In the genomic region with DNA sequence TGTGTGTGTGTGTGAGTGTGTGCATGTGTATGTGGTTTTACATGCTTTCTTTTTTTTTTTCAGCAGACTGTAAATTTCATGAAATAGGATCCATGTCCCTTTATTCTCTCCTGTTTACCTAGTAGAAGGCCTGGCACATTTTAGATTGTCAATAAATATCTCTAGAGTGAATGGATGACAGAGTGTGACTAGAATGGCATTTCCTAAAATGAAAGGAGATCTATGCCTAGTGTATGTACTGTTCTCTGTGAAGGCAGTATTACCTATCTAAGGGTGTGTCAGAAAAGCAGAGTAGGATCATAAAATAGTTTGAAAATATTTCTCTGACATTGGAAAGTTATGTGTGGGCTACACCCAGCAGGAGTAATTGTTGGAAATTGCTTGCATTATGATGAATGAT, we compare ENCODE assay signal across 18 cellular contexts.
A peak's percentile ranks its signal among the peaks of the same experiment; 100 is the strongest.
DNase-seq lines count a peak whose midpoint lies in the region; ATAC-seq and TF ChIP-seq lines count a peak whose summit lies in the region.
"Had no signal": no experiment of that assay in that cellular context is flagged by ENCODE, and none has a peak within 500 bp of the region (broad histone marks: within the 10 kb centered on the region; RNA-seq: fewer than 3 reads in every experiment).

No MANE protein-coding gene starts in this region.

- H4K20me1 ChIP-seq in PC-3 (ENCODE audit: low read length), result no peaks in the 10 kb centered on the region
- H4K20me1 ChIP-seq: BLaER1 had no signal

- H3K9me3 ChIP-seq in PC-3 (ENCODE audit: low read length), result no peaks in the 10 kb centered on the region
- H3K9me3 ChIP-seq: BLaER1, MG63 had no signal

- POLR2A ChIA-PET in PC-3 (lab: Charles Lee; ENCODE audit: unreplicated experiment), result no interaction called here

- H2AFZ ChIP-seq in PC-3 (ENCODE audit: low read length), result peak overlapping the region; percentile 7; the same call in 1 of the 2 replicates

- H3K4me1 Mint-ChIP-seq in progenitor cell of endocrine pancreas (ENCODE audit: low read depth), result peaks cover 5% of the 10 kb centered on the region

- peak overlapping the region; percentile 41 for H3K4me3 Mint-ChIP-seq in progenitor cell of endocrine pancreas (ENCODE audit: low read depth)
- H3K4me3 Mint-ChIP-seq: activated naive CD8-positive, alpha-beta T cell had no signal

- peaks cover 57% of the 10 kb centered on the region for H3K79me2 ChIP-seq in PC-3 (ENCODE audit: low read length)

- H3F3A ChIP-seq in PC-3 (ENCODE audit: low read length, unreplicated experiment), result no peaks in the 10 kb centered on the region

- H3K4me2 ChIP-seq in PC-3 (ENCODE audit: low read length), result peak overlapping the region; percentile 89
- H3K4me2 ChIP-seq: BLaER1 had no signal

- peaks cover 4% of the 10 kb centered on the region for H3K36me3 Mint-ChIP-seq in progenitor cell of endocrine pancreas (ENCODE audit: insufficient read depth)
- H3K36me3 Mint-ChIP-seq: activated naive CD8-positive, alpha-beta T cell had no signal

- TF ChIP-seq CTCF in PC-3 (conservative IDR thresholded peaks at IDR 0.05; ENCODE audit: low read depth, low read length) (no peak), progenitor cell of endocrine pancreas (IDR thresholded peaks at IDR 0.05; ENCODE audit: unreplicated experiment) (no peak)

- DNase-seq in NCI-H187 treated with DMSO at 0.1 percent for 48 hours (lab: John Stamatoyannopoulos, UW), result peak; percentile 47
- DNase-seq in NCI-H187 (lab: John Stamatoyannopoulos, UW), result no peak
- DNase-seq in NCI-H2029 treated with DMSO at 0.1 percent for 48 hours (lab: John Stamatoyannopoulos, UW), result peak; percentile 85
- DNase-seq in PC-3, result peak; percentile 80
- DNase-seq in progenitor cell of endocrine pancreas (ENCODE audit: low spot score, unreplicated experiment), result no peak
- DNase-seq in HUDEP-2 (lab: John Stamatoyannopoulos, UW; ENCODE audit: unreplicated experiment in 76 of 76), result no peak
- DNase-seq: activated CD4-positive, alpha-beta T cell treated with anti-CD3 and anti-CD28 coated beads for 4 hours; Calu3; kidney; MG63; occipital lobe; retina; SIG-M5; stimulated activated CD4-positive, alpha-beta T cell treated with anti-CD3 and anti-CD28 coated beads, Interleukin-4, amount 100 ng/mL, for 4 hours had no signal

- no peaks in the 10 kb centered on the region for H3K9me2 ChIP-seq in PC-3 (replicated peaks; ENCODE audit: low read length)

- peak; percentile 96 for ATAC-seq in PC-3
- ATAC-seq in GM18498 (IDR thresholded peaks at IDR 0.05; ENCODE audit: unreplicated experiment), result no peak
- ATAC-seq in GM18519 (IDR thresholded peaks at IDR 0.05; ENCODE audit: low FRiP score, unreplicated experiment), result no peak

- H3K36me3 ChIP-seq in PC-3 (ENCODE audit: low read depth, low read length), result peaks cover 4% of the 10 kb centered on the region; the same call in 1 of the 2 replicates
- H3K36me3 ChIP-seq: BLaER1, MG63 had no signal

- H3K9ac ChIP-seq in PC-3 (ENCODE audit: low read length), result peak overlapping the region; percentile 71
- H3K9ac ChIP-seq: BLaER1 had no signal

- peak overlapping the region; percentile 39 for H3K27ac ChIP-seq in PC-3 (ENCODE audit: low read length)
- H3K27ac ChIP-seq: BLaER1 had no signal

- H3K9me3 Mint-ChIP-seq in progenitor cell of endocrine pancreas (ENCODE audit: low read depth), result peaks cover 11% of the 10 kb centered on the region

- peak overlapping the region; percentile 75 for H3K4me3 ChIP-seq in PC-3 (ENCODE audit: low read length)
- H3K4me3 ChIP-seq: BLaER1, MG63 had no signal

- CTCF ChIA-PET in PC-3 (lab: Charles Lee), result interaction anchor here (0.6 kb wide), 1 partner anchor 136 kb away, joined by 3 read pairs; no protein-coding TSS in a partner anchor

- peak overlapping the region; percentile 35 for H3K27ac Mint-ChIP-seq in progenitor cell of endocrine pancreas
- H3K27ac Mint-ChIP-seq: activated naive CD8-positive, alpha-beta T cell had no signal

- no peaks in the 10 kb centered on the region for H3K27me3 ChIP-seq in PC-3 (ENCODE audit: low read length)
- H3K27me3 ChIP-seq: BLaER1, MG63 had no signal

- H3K27me3 Mint-ChIP-seq in progenitor cell of endocrine pancreas, result no peaks in the 10 kb centered on the region
- H3K27me3 Mint-ChIP-seq: activated naive CD8-positive, alpha-beta T cell had no signal

- intact Hi-C loops in PC-3 (cut with micrococcal nuclease), result loop anchor here (5.0 to 10.0 kb wide), 3 partner anchors 37 to 234 kb away; partner anchors contain the start of gene LINGO2

- BruUV-seq in PC-3 (replicated peaks; lab: Mats Ljungman, UMichigan), result no TSS peak

- peaks cover 17% of the 10 kb centered on the region for H3K4me1 ChIP-seq in PC-3 (ENCODE audit: insufficient read depth, low read length)
- H3K4me1 ChIP-seq: BLaER1 had no signal

Comparison
In these comparisons a context has a peak if more than half of its experiments do, and no peak if none do; other contexts are left out.
1. DNase-seq: peak in NCI-H187 treated with DMSO at 0.1 percent for 48 hours (single experiment), NCI-H2029 treated with DMSO at 0.1 percent for 48 hours (single experiment) and PC-3 (single experiment); none in NCI-H187 (0 of 2), progenitor cell of endocrine pancreas (single experiment) and HUDEP-2 (0 of 76).